Comparison of ENCODE assay signal across 19 cellular contexts in the genomic region with DNA sequence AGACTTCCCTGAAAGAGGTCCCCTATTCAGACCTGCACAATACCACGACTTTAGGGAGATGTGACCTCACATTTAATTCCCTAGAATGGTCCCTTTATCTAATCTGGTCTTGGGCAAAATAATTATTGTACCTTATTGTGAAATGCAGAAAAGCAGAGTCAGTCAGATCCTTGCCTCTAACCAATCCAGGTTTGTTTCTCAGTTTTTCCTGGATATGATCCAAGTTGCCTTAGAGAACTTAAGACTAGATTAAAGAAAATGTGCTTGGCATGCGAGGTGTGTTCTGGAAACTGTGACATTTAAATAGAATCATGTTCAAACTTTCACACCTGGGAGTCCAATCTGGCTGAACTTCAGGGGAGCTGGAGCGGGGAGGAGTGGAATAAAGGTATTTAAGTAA.
A peak's percentile ranks its signal among the peaks of the same experiment; 100 is the strongest.
DNase-seq lines count a peak whose midpoint lies in the region; ATAC-seq, FAIRE-seq and TF ChIP-seq lines count a peak whose summit lies in the region.
"Had no signal": no experiment of that assay in that cellular context is flagged by ENCODE, and none has a peak within 500 bp of the region (broad histone marks: within the 10 kb centered on the region; RNA-seq: fewer than 3 reads in every experiment).

No MANE protein-coding gene starts in this region.

- peaks cover 6% of the 10 kb centered on the region for H3K9me3 Mint-ChIP-seq in progenitor cell of endocrine pancreas (ENCODE audit: low read depth)

- TF ChIP-seq POLR2A in erythroblast (IDR thresholded peaks at IDR 0.05; ENCODE audit: low read length), result no peak

- no peaks in the 10 kb centered on the region for H3K27me3 ChIP-seq in PC-3 (ENCODE audit: low read length)
- no peaks in the 10 kb centered on the region for H3K27me3 ChIP-seq in bronchial epithelial cell (ENCODE audit: control insufficient read depth, insufficient read depth, low read length)

- intact Hi-C loops in PC-3 (cut with micrococcal nuclease), result no loop called here

- ATAC-seq in PC-3, result no peak
- no peak for ATAC-seq in HG02798 (IDR thresholded peaks at IDR 0.05; ENCODE audit: poor library complexity, unreplicated experiment)
- ATAC-seq: A549, HepG2, Right ventricle myocardium inferior had no signal

- H3K4me1 Mint-ChIP-seq in progenitor cell of endocrine pancreas (ENCODE audit: low read depth), result peaks cover 10% of the 10 kb centered on the region

- H3K36me3 ChIP-seq in PC-3 (ENCODE audit: low read depth, low read length) (no peaks in the 10 kb centered on the region), bronchial epithelial cell (ENCODE audit: control insufficient read depth, insufficient read depth, low read length) (no peaks in the 10 kb centered on the region)

- no peak overlapping the region for H3K4me3 ChIP-seq in PC-3 (ENCODE audit: low read length)
- no peak overlapping the region for H3K4me3 ChIP-seq in bronchial epithelial cell (ENCODE audit: low read depth, low read length)
- H3K4me3 ChIP-seq: A549, PC-9 had no signal

- DNase-seq in COR-L47 (lab: John Stamatoyannopoulos, UW) (peak; percentile 26), PC-3 (peak; percentile 20), bronchial epithelial cell (ENCODE audit: low read depth) (peak; percentile 65), kidney tubule cell (ENCODE audit: low spot score) (peak; percentile 6), progenitor cell of endocrine pancreas (ENCODE audit: low spot score, unreplicated experiment) (no peak), erythroblast (lab: John Stamatoyannopoulos, UW) (no peak)
- DNase-seq in activated naive CD4-positive, alpha-beta T cell treated with Interleukin-2 at 50 U/mL for 16 hours, result no peak
- DNase-seq: Caco-2, H7, NCI-H1417 treated with DMSO at 0.1 percent for 48 hours, NCI-H2029, NCI-H524 treated with DMSO at 0.1 percent for 48 hours, PC-9 had no signal

- H3K9ac ChIP-seq in PC-3 (ENCODE audit: low read length), result no peak overlapping the region
- H3K9ac ChIP-seq: KMS-11 had no signal

- H3K4me3 Mint-ChIP-seq in progenitor cell of endocrine pancreas (ENCODE audit: low read depth), result no peak overlapping the region

- POLR2A ChIA-PET in PC-3 (lab: Charles Lee; ENCODE audit: unreplicated experiment), result no interaction called here

- CTCF ChIA-PET in PC-3 (lab: Charles Lee), result no interaction called here

- H3K4me1 ChIP-seq in PC-3 (ENCODE audit: insufficient read depth, low read length), result peaks cover 23% of the 10 kb centered on the region
- H3K4me1 ChIP-seq: A549 had no signal

- no peaks in the 10 kb centered on the region for H3K79me2 ChIP-seq in PC-3 (ENCODE audit: low read length)

- H3K9me3 ChIP-seq in PC-3 (ENCODE audit: low read length), result no peaks in the 10 kb centered on the region
- H3K9me3 ChIP-seq: A549 had no signal

- H3K36me3 Mint-ChIP-seq in progenitor cell of endocrine pancreas (ENCODE audit: insufficient read depth), result no peaks in the 10 kb centered on the region

- H3F3A ChIP-seq in PC-3 (ENCODE audit: low read length, unreplicated experiment), result peaks cover 5% of the 10 kb centered on the region

- no peaks in the 10 kb centered on the region for H3K27me3 Mint-ChIP-seq in progenitor cell of endocrine pancreas

- no peaks in the 10 kb centered on the region for H3K9me2 ChIP-seq in PC-3 (replicated peaks; ENCODE audit: low read length)

- H4K20me1 ChIP-seq in PC-3 (ENCODE audit: low read length), result no peaks in the 10 kb centered on the region

- no peak overlapping the region for H2AFZ ChIP-seq in PC-3 (ENCODE audit: low read length)
- H2AFZ ChIP-seq: PC-9 had no signal

- no peak for TF ChIP-seq CTCF in PC-3 (conservative IDR thresholded peaks at IDR 0.05; ENCODE audit: low read depth, low read length)
- no peak for TF ChIP-seq CTCF in bronchial epithelial cell (IDR thresholded peaks at IDR 0.05; ENCODE audit: insufficient read depth, low read length, severe bottlenecking)
- no peak for TF ChIP-seq CTCF in progenitor cell of endocrine pancreas (IDR thresholded peaks at IDR 0.05; ENCODE audit: unreplicated experiment)

- BruUV-seq in PC-3 (replicated peaks; lab: Mats Ljungman, UMichigan), result no TSS peak

- no peak overlapping the region for H3K4me2 ChIP-seq in PC-3 (ENCODE audit: low read length)
- H3K4me2 ChIP-seq: A549, KMS-11, PC-9 had no signal

- no peak overlapping the region for H3K27ac Mint-ChIP-seq in progenitor cell of endocrine pancreas

- FAIRE-seq in bronchial epithelial cell (lab: Jason Lieb, UNC), result no peak
- FAIRE-seq: A549, HepG2 had no signal

- H3K27ac ChIP-seq in PC-3 (ENCODE audit: low read length), result no peak overlapping the region
- H3K27ac ChIP-seq: A549, C4-2B, KMS-11, PC-9 had no signal

Comparison
In these comparisons a context has a peak if more than half of its experiments do, and no peak if none do; other contexts are left out.
1. DNase-seq: peak in COR-L47 (single experiment), PC-3 (single experiment), bronchial epithelial cell (single experiment) and kidney tubule cell (single experiment); none in activated naive CD4-positive, alpha-beta T cell treated with Interleukin-2 at 50 U/mL for 16 hours (single experiment), progenitor cell of endocrine pancreas (single experiment) and erythroblast (0 of 2).